ENCODE assay signal across 18 cellular contexts in the genomic region with DNA sequence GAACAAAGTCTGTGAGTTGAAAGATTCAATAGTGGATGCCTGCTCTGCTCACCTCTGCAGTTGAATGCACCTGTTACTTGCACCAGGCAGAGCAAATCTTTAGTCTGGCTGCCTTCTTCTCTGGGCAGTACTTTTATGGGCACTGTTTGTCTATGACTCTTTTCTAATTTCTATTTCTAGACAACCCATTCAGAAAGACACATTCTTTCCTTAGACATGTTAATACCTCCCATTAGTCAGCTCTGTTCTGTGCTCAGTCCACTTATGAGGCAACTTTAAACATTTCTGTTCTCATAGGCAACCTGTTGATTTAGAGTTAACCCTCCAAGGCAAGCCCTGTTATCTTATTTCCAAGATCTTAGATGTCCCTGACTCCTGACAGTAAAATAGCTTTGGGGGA.
A peak's percentile ranks its signal among the peaks of the same experiment; 100 is the strongest.
DNase-seq lines count a peak whose midpoint lies in the region; ATAC-seq and TF ChIP-seq lines count a peak whose summit lies in the region.
"Had no signal": no experiment of that assay in that cellular context is flagged by ENCODE, and none has a peak within 500 bp of the region (broad histone marks: within the 10 kb centered on the region; RNA-seq: fewer than 3 reads in every experiment).

No MANE protein-coding gene starts in this region.

- H3K9me3 ChIP-seq in RWPE2 (ENCODE audit: severe bottlenecking) (no peaks in the 10 kb centered on the region), osteoblast (ENCODE audit: low read depth, low read length) (no peaks in the 10 kb centered on the region), right lobe of liver (no peaks in the 10 kb centered on the region)
- H3K9me3 ChIP-seq: A549, Caco-2 had no signal

- H3K36me3 ChIP-seq in RWPE2 (ENCODE audit: low read depth) (no peaks in the 10 kb centered on the region), osteoblast (ENCODE audit: insufficient read depth, low read length) (no peaks in the 10 kb centered on the region), right lobe of liver (no peaks in the 10 kb centered on the region)

- no peaks in the 10 kb centered on the region for H3K4me1 ChIP-seq in RWPE2 (ENCODE audit: insufficient read depth, poor library complexity, severe bottlenecking)
- peaks cover 8% of the 10 kb centered on the region for H3K4me1 ChIP-seq in osteoblast (ENCODE audit: insufficient read depth, low read length)
- no peaks in the 10 kb centered on the region for H3K4me1 ChIP-seq in right lobe of liver

- H3K27ac ChIP-seq in RWPE2 (ENCODE audit: poor library complexity, severe bottlenecking) (no peak overlapping the region), osteoblast (ENCODE audit: low read depth, low read length) (peak overlapping the region; percentile 23), right lobe of liver (no peak overlapping the region)
- H3K27ac ChIP-seq: A549 had no signal

- H4K20me1 ChIP-seq in osteoblast (ENCODE audit: insufficient read depth, low read length): no peaks in the 10 kb centered on the region

- CTCF ChIA-PET in AG04449 (lab: Yijun Ruan, JAX): interaction anchor here (1.0 to 2.3 kb wide), 4 partner anchors 9 to 133 kb away, joined by 3 to 7 read pairs (median 3); no protein-coding TSS in a partner anchor

- H2AFZ ChIP-seq in osteoblast (ENCODE audit: low read length): no peak overlapping the region

- H3K4me2 ChIP-seq in osteoblast (ENCODE audit: insufficient read depth, low read length): no peak overlapping the region
- H3K4me2 ChIP-seq: A549 had no signal

- H3K27me3 ChIP-seq in RWPE2 (ENCODE audit: insufficient read depth, poor library complexity, severe bottlenecking) (no peaks in the 10 kb centered on the region), osteoblast (ENCODE audit: insufficient read depth, low read length) (no peaks in the 10 kb centered on the region), right lobe of liver (no peaks in the 10 kb centered on the region)

- no peaks in the 10 kb centered on the region for H3K79me2 ChIP-seq in osteoblast (ENCODE audit: insufficient read depth, low read length)

- no peak for TF ChIP-seq POLR2A in right lobe of liver (IDR thresholded peaks at IDR 0.05)

- TF ChIP-seq CTCF in AG04449 (IDR thresholded peaks at IDR 0.05; ENCODE audit: insufficient read depth, low read length, missing control alignments) (no peak), RWPE2 (IDR thresholded peaks at IDR 0.05; ENCODE audit: poor library complexity, severe bottlenecking) (no peak), foreskin fibroblast (IDR thresholded peaks at IDR 0.05; ENCODE audit: low read depth, low read length) (no peak), osteoblast (IDR thresholded peaks at IDR 0.05; ENCODE audit: extremely low read depth, low read depth, low read length) (no peak), right lobe of liver (IDR thresholded peaks at IDR 0.05) (no peak)

- intact Hi-C loops in right lobe of liver (cut with DNase I): no loop called here

- ATAC-seq in RWPE2 (ENCODE audit: low read depth) (peak; percentile 36; the same call in 1 of the 3 replicates), HG02642 (IDR thresholded peaks at IDR 0.05; ENCODE audit: poor library complexity, unreplicated experiment) (no peak), right lobe of liver (no peak)
- ATAC-seq: A549 had no signal

- POLR2A ChIA-PET in AG04449 (lab: Yijun Ruan, JAX): no interaction called here

- DNase-seq in AG04449 (ENCODE audit: low read depth, low spot score) (peak; percentile 70), RWPE2 (ENCODE audit: low spot score) (no peak), foreskin fibroblast (peak; percentile 38 to 66), osteoblast (ENCODE audit: insufficient read length, low spot score, missing footprints) (peak; percentile 73), cortex of kidney (lab: John Stamatoyannopoulos, UW) (no peak), right lobe of liver (no peak)
- no peak for DNase-seq in activated CD4-positive, CD25-positive, alpha-beta regulatory T cell treated with anti-CD3 and anti-CD28 coated beads, Interleukin-2, amount 50 U/mL, for 72 hours
- DNase-seq: activated CD4-positive, alpha-beta T cell treated with anti-CD3 and anti-CD28 coated beads, Interleukin-2, amount 10 ng/mL, durations not matched to agents 7 days and 5 days; activated naive CD8-positive, alpha-beta T cell treated with anti-CD3 and anti-CD28 coated beads, Interleukin-2, amount 10 ng/mL, durations not matched to agents 7 days and 5 days; activated T-cell treated with anti-CD3 and anti-CD28 coated beads, Interleukin-2, amount 50 U/mL, for 24 hours; Caco-2; GF-D8; mesendoderm; nucleus accumbens; SHP77; T-helper 9 cell had no signal

- no peak overlapping the region for H3K4me3 ChIP-seq in AG04449 (ENCODE audit: low read depth, low read length)
- H3K4me3 ChIP-seq in RWPE2 (ENCODE audit: severe bottlenecking): no peak overlapping the region
- no peak overlapping the region for H3K4me3 ChIP-seq in foreskin fibroblast (ENCODE audit: low read depth in 1 of 2, low read length in 2 of 2)
- no peak overlapping the region for H3K4me3 ChIP-seq in osteoblast (ENCODE audit: insufficient read depth, low read length)
- H3K4me3 ChIP-seq in right lobe of liver: no peak overlapping the region
- H3K4me3 ChIP-seq: A549 had no signal

Comparison
In these comparisons a context has a peak if more than half of its experiments do, and no peak if none do; other contexts are left out.
1. DNase-seq: peak in AG04449 (single experiment), foreskin fibroblast (2 of 2) and osteoblast (single experiment); none in RWPE2 (single experiment), cortex of kidney (single experiment), activated CD4-positive, CD25-positive, alpha-beta regulatory T cell treated with anti-CD3 and anti-CD28 coated beads, Interleukin-2, amount 50 U/mL, for 72 hours (single experiment) and right lobe of liver (0 of 3).